Comparison of ENCODE assay signal across 15 cellular contexts in genomic region chr2:12733846-12734245, GRCh38. TPM values are rescaled to one million over a fixed set of nuclear protein-coding genes. Genes with fewer than 3 reads are reported as not detected.
A peak's percentile ranks its signal among the peaks of the same experiment; 100 is the strongest.
DNase-seq lines count a peak whose midpoint lies in the region; ATAC-seq and TF ChIP-seq lines count a peak whose summit lies in the region.
"Had no signal": no experiment of that assay in that cellular context is flagged by ENCODE, and none has a peak within 500 bp of the region (broad histone marks: within the 10 kb centered on the region; RNA-seq: fewer than 3 reads in every experiment).

No MANE protein-coding gene starts in this region.

- no peaks in the 10 kb centered on the region for H3K79me2 ChIP-seq in mammary epithelial cell (ENCODE audit: insufficient read depth, low read length)

- no peak for TF ChIP-seq POLR2A in uterus (IDR thresholded peaks at IDR 0.05)

- H3K36me3 ChIP-seq in mammary epithelial cell (ENCODE audit: insufficient read depth, low read length) = no peaks in the 10 kb centered on the region
- no peaks in the 10 kb centered on the region for H3K36me3 ChIP-seq in uterus

- H3K36me3 Mint-ChIP-seq in MCF 10A (ENCODE audit: insufficient read depth, unreplicated experiment) = peaks cover 12% of the 10 kb centered on the region

- H3K9ac ChIP-seq in mammary epithelial cell (ENCODE audit: insufficient read depth, low read length) = no peak overlapping the region
- H3K9ac ChIP-seq: KMS-11 had no signal

- intact Hi-C loops in MCF 10A (cut with micrococcal nuclease) (no loop called here), mammary epithelial cell (cut with micrococcal nuclease) (no loop called here), uterus (cut with DNase I; ENCODE audit: low total_unique reads) (no loop called here)

- no peaks in the 10 kb centered on the region for H3K27me3 ChIP-seq in mammary epithelial cell (ENCODE audit: insufficient read depth, low read length)
- no peaks in the 10 kb centered on the region for H3K27me3 ChIP-seq in uterus
- H3K27me3 ChIP-seq: tibial artery had no signal

- no TSS peak for BruUV-seq in MCF 10A (replicated peaks; lab: Mats Ljungman, UMichigan)
- BruUV-seq in mammary epithelial cell (replicated peaks; lab: Mats Ljungman, UMichigan) = no TSS peak

- ATAC-seq in esophagus mucosa (peak; percentile 89), GM18498 (IDR thresholded peaks at IDR 0.05; ENCODE audit: unreplicated experiment) (no peak)

- no peak overlapping the region for H2AFZ ChIP-seq in mammary epithelial cell (ENCODE audit: low read depth, low read length)
- H2AFZ ChIP-seq: PC-9 had no signal

- CTCF ChIA-PET in MCF 10A (lab: Yijun Ruan, JAX) (interaction anchor here (0.6 to 3.3 kb wide), 7 partner anchors 9 to 448 kb away, joined by 3 to 10 read pairs (median 4); no protein-coding TSS in a partner anchor), mammary epithelial cell (lab: Charles Lee; ENCODE audit: low non-redundant PET) (no interaction called here)

- peaks cover 7% of the 10 kb centered on the region for H3K4me1 Mint-ChIP-seq in MCF 10A (ENCODE audit: insufficient read depth, unreplicated experiment)

- TF ChIP-seq CTCF in MCF 10A (IDR thresholded peaks at IDR 0.05; ENCODE audit: unreplicated experiment) (no peak), mammary epithelial cell (conservative IDR thresholded peaks at IDR 0.05 in 1 of 2, IDR thresholded peaks at IDR 0.05 in 1 of 2; ENCODE audit: extremely low read depth in 1 of 2, insufficient read depth in 1 of 2, low read depth in 1 of 2, low read length in 2 of 2) (no peak), uterus (IDR thresholded peaks at IDR 0.05) (no peak)

- H3K27ac Mint-ChIP-seq in MCF 10A (ENCODE audit: low read depth, unreplicated experiment) = peak overlapping the region; percentile 27

- no peaks in the 10 kb centered on the region for H3K9me3 ChIP-seq in mammary epithelial cell (replicated peaks; ENCODE audit: insufficient read depth, low read length)
- H3K9me3 ChIP-seq in uterus = no peaks in the 10 kb centered on the region
- H3K9me3 ChIP-seq: tibial artery had no signal

- H3K27me3 Mint-ChIP-seq in MCF 10A (ENCODE audit: insufficient read depth, unreplicated experiment) = no peaks in the 10 kb centered on the region

- no peak overlapping the region for H3K4me2 ChIP-seq in mammary epithelial cell (ENCODE audit: insufficient read depth, low read depth, low read length)
- H3K4me2 ChIP-seq: KMS-11, PC-9 had no signal

- H3K4me1 ChIP-seq in mammary epithelial cell (ENCODE audit: insufficient read depth, low read length) (no peaks in the 10 kb centered on the region), uterus (peaks cover 0 to 4% of the 10 kb centered on the region in 2 donors)

- H3K4me3 Mint-ChIP-seq in MCF 10A (ENCODE audit: unreplicated experiment) = no peak overlapping the region

- H3K27ac ChIP-seq in mammary epithelial cell (ENCODE audit: insufficient read depth, low read depth, low read length) (no peak overlapping the region), uterus (peak overlapping the region; percentile 61 to 63)
- H3K27ac ChIP-seq: KMS-11, PC-9 had no signal

- H3K4me3 ChIP-seq in mammary epithelial cell (replicated peaks in 1 of 3; ENCODE audit: insufficient read depth in 1 of 3, low read depth in 2 of 3, low read length in 3 of 3) (no peak overlapping the region), uterus (no peak overlapping the region)
- H3K4me3 ChIP-seq: PC-9, skin epidermis, tibial artery had no signal

- H4K20me1 ChIP-seq in mammary epithelial cell (ENCODE audit: insufficient read depth, low read length) = no peaks in the 10 kb centered on the region

- dilution Hi-C loops in mammary epithelial cell (cut with HindIII; ENCODE audit: low sequenced_read_pairs) = no loop called here

- POLR2A ChIA-PET in MCF 10A (lab: Yijun Ruan, JAX) = no interaction called here

- 16% methylated on average over 5 of the region's 7 CpGs for WGBS in mammary epithelial cell (ENCODE audit: low coverage, missing lambda C conversion rate)

- in situ Hi-C loops in mammary epithelial cell (cut with MboI; ENCODE audit: low sequenced_read_pairs in 2 of 2) = no loop called here

- H3K9me3 Mint-ChIP-seq in MCF 10A (ENCODE audit: unreplicated experiment) = no peaks in the 10 kb centered on the region

- DNase-seq in MCF 10A (ENCODE audit: unreplicated experiment) (peak; percentile 57), mammary epithelial cell (no peak), midbrain (lab: John Stamatoyannopoulos, UW) (peak; percentile 48), uterus (no peak), KG1 (lab: John Stamatoyannopoulos, UW) (no peak), middle frontal gyrus (ENCODE audit: extremely low spot score, low spot score) (no peak)
- DNase-seq: activated CD4-positive, alpha-beta T cell treated with anti-CD3 and anti-CD28 coated beads, Interleukin-2, amount 50 U/mL, for 48 hours; DMS53; NCI-H187 treated with DMSO at 0.1 percent for 48 hours; PC-9 had no signal

RNA-seq across cellular contexts. Expression of gene TRIB2, which starts 17.1 kb away (rescaled TPM):
- 12.9 and 14.3 TPM in 2 replicates for total RNA-seq in MCF 10A (2022)
- total RNA-seq in mammary epithelial cell = 10 to 100 TPM in 1 of 2 donors, 1 to 10 TPM in 1; 9.0 to 30.7 TPM
- 10.9 TPM for polyA plus RNA-seq in mammary epithelial cell
- 45.0 TPM for polyA minus RNA-seq in mammary epithelial cell
- 12.7 TPM for total RNA-seq in esophagus mucosa
- 10 to 100 TPM; 23.8 to 83.6 (median 40.1) TPM for total RNA-seq in uterus

Comparison
In these comparisons a context has a peak if more than half of its experiments do, and no peak if none do; other contexts are left out.
1. DNase-seq: peak in MCF 10A (single experiment) and midbrain (single experiment); none in mammary epithelial cell (single experiment), uterus (0 of 2), KG1 (single experiment) and middle frontal gyrus (single experiment).